ENCODE assay signal across 14 cellular contexts in the genomic region with DNA sequence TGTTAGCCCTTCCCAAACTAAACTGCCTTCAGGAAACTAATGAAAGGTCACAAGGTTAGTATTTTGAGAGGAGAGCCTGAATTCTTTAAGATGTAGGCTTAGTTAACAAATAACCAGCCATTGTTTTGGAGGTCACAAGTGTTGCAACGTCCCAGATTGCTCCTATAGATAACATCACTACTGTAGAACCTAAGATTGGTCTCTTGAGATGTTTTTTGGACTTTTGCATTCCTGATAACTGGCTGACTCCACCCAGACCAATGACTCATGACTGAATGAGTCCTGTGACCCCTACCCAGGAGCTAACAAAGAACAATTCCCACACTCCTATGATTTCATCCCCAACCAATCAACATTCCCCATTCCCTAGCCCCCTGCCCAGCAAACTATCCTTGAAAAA.
DNase-seq lines count a peak whose midpoint lies in the region; ATAC-seq and TF ChIP-seq lines count a peak whose summit lies in the region.
"Had no signal": no experiment of that assay in that cellular context is flagged by ENCODE, and none has a peak within 500 bp of the region (broad histone marks: within the 10 kb centered on the region; RNA-seq: fewer than 3 reads in every experiment).

No MANE protein-coding gene starts in this region.

- WGBS in hepatocyte (ENCODE audit: low lambda C conversion rate, missing lambda C conversion rate) = 35% methylated on average over 1 of the region's 1 CpG

- no peak overlapping the region for H3K4me2 ChIP-seq in hepatocyte
- H3K4me2 ChIP-seq: BLaER1 had no signal

- H3K9me2 ChIP-seq in hepatocyte (replicated peaks; ENCODE audit: insufficient read depth) = no peaks in the 10 kb centered on the region

- no peaks in the 10 kb centered on the region for H3K36me3 ChIP-seq in hepatocyte (replicated peaks; ENCODE audit: insufficient read depth, low read depth)
- H3K36me3 ChIP-seq: BLaER1 had no signal

- no peaks in the 10 kb centered on the region for H3K27me3 ChIP-seq in hepatocyte
- H3K27me3 ChIP-seq: BLaER1 had no signal

- no peak overlapping the region for H2AFZ ChIP-seq in hepatocyte
- H2AFZ ChIP-seq: GM23248 had no signal

- no peak for ATAC-seq in HG03139 (IDR thresholded peaks at IDR 0.05; ENCODE audit: unreplicated experiment)
- ATAC-seq in HG02970 (IDR thresholded peaks at IDR 0.05; ENCODE audit: low FRiP score, unreplicated experiment) = no peak
- ATAC-seq: GM12878, HCT116, K562 had no signal

- no peak overlapping the region for H3K4me3 ChIP-seq in hepatocyte
- H3K4me3 ChIP-seq: BLaER1, GM12878, GM23248, K562 had no signal

- H3K4me1 ChIP-seq in hepatocyte (ENCODE audit: insufficient read depth) = no peaks in the 10 kb centered on the region
- H3K4me1 ChIP-seq: BLaER1 had no signal

- peak; percentile 85 for DNase-seq in COLO829 (ENCODE audit: low spot score)
- peak; percentile 20 for DNase-seq in M059J (ENCODE audit: low read depth)
- peak; percentile 26 for DNase-seq in hepatocyte (ENCODE audit: low spot score)
- DNase-seq in NCI-H82 (lab: John Stamatoyannopoulos, UW) = no peak
- no peak for DNase-seq in AML-193 (lab: John Stamatoyannopoulos, UW)
- DNase-seq: CD8-positive, alpha-beta memory T cell; DMS79; GM23248 had no signal

- no peaks in the 10 kb centered on the region for H3K79me2 ChIP-seq in hepatocyte

- H3K9me3 ChIP-seq in hepatocyte (ENCODE audit: low read depth) = no peaks in the 10 kb centered on the region

- no peak for TF ChIP-seq CTCF in hepatocyte (IDR thresholded peaks at IDR 0.05; ENCODE audit: poor library complexity)

- H4K20me1 ChIP-seq in hepatocyte (ENCODE audit: insufficient read depth, poor library complexity, severe bottlenecking) = no peaks in the 10 kb centered on the region
- H4K20me1 ChIP-seq: BLaER1 had no signal

- H3K27ac ChIP-seq in hepatocyte = peak overlapping the region; percentile 40
- H3K27ac ChIP-seq: BLaER1, GM23248 had no signal

Comparison
In these comparisons a context has a peak if more than half of its experiments do, and no peak if none do; other contexts are left out.
1. DNase-seq: peak in COLO829 (single experiment), M059J (single experiment) and hepatocyte (single experiment); none in NCI-H82 (single experiment) and AML-193 (0 of 2).